In the genomic region with DNA sequence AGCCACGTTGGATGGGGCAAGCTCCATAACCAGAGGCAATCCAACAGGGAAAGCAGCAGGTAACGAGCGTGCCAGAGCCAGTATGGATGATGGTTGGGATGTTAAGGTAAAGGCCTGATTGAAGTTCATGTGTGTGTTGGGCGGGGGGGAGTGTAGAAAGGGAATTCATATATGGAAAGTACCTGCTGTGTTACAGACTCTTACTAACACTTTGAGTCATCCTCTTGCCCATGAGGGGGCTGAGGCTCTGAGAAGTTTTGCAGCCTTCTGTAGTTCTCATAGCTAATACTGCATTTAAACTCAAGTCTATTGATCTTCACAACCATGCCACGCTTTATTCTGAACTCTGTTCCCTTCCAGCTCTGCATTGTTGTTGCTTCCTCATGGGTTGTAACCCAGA, we compare ENCODE assay signal across 19 cellular contexts.
DNase-seq lines count a peak whose midpoint lies in the region; ATAC-seq lines count a peak whose summit lies in the region.
"Had no signal": no experiment of that assay in that cellular context is flagged by ENCODE, and none has a peak within 500 bp of the region (broad histone marks: within the 10 kb centered on the region; RNA-seq: fewer than 3 reads in every experiment).

No MANE protein-coding gene starts in this region.

- DNase-seq in HCEC 1CT (no peak), AML-193 (lab: John Stamatoyannopoulos, UW) (no peak), ecto neural progenitor cell (ENCODE audit: low spot score) (no peak), CD1c-positive myeloid dendritic cell (ENCODE audit: extremely low spot score) (no peak)
- DNase-seq: activated CD4-positive, alpha-beta T cell treated with anti-CD3 and anti-CD28 coated beads, Interleukin-2, amount 10 ng/mL, durations not matched to agents 24 days and 14 days; activated naive CD4-positive, alpha-beta T cell; caudate nucleus; head of caudate nucleus; HFFc6; natural killer cell; NCI-H1105; NCI-H446 treated with DMSO at 0.1 percent for 48 hours; Peyer's patch; right cardiac atrium had no signal

- ATAC-seq in GM18511 (IDR thresholded peaks at IDR 0.05; ENCODE audit: unreplicated experiment) (peak; percentile 92), GM19351 (IDR thresholded peaks at IDR 0.05; ENCODE audit: unreplicated experiment) (peak; percentile 81), HG02840 (IDR thresholded peaks at IDR 0.05; ENCODE audit: low FRiP score, unreplicated experiment) (peak; percentile 64), HG03558 (IDR thresholded peaks at IDR 0.05; ENCODE audit: extremely low read depth, unreplicated experiment) (peak; percentile 72)
- ATAC-seq: left lobe of liver, natural killer cell, right cardiac atrium had no signal
